In genomic region chr11:129999407-129999806, GRCh38 we compare ENCODE assay signal across 1 cellular context.
TF ChIP-seq lines count a peak whose summit lies in the region.

No MANE protein-coding gene starts in this region.

TF ChIP-seq in HepG2, 621 proteins besides CTCF, POLR2A, EP300 and RAD21 (continued from another document and continues in another):
- TF ChIP-seq TRIM22 (IDR thresholded peaks at IDR 0.05) (no peak), NCOA1 (CRISPR knock-in tag; IDR thresholded peaks at IDR 0.05) (no peak), KLF11 (CRISPR knock-in tag; IDR thresholded peaks at IDR 0.05) (no peak), FLYWCH1 (CRISPR knock-in tag; IDR thresholded peaks at IDR 0.05) (no peak), ETV6 (CRISPR knock-in tag; conservative IDR thresholded peaks at IDR 0.05) (no peak), RELA (CRISPR knock-in tag; IDR thresholded peaks at IDR 0.05) (no peak), SRSF9 (IDR thresholded peaks at IDR 0.05; ENCODE audit: borderline replicate concordance, insufficient read depth, low read depth, low read length, poor library complexity, severe bottlenecking) (no peak), SOX6 (IDR thresholded peaks at IDR 0.05) (no peak), SOX6 (CRISPR knock-in tag; IDR thresholded peaks at IDR 0.05) (peak; percentile 89), FOXM1 (CRISPR knock-in tag; IDR thresholded peaks at IDR 0.05) (no peak), ZNF790 (CRISPR knock-in tag; IDR thresholded peaks at IDR 0.05; ENCODE audit: borderline replicate concordance) (no peak), ZFP37 (CRISPR knock-in tag; IDR thresholded peaks at IDR 0.05; ENCODE audit: borderline replicate concordance) (no peak), ARNTL (CRISPR knock-in tag; IDR thresholded peaks at IDR 0.05) (no peak; the same call in 1 of the 2 replicates), BRCA1 (CRISPR knock-in tag; IDR thresholded peaks at IDR 0.05) (no peak), GATAD2A (CRISPR knock-in tag; IDR thresholded peaks at IDR 0.05) (peak; percentile 83), PAX8 (CRISPR knock-in tag; IDR thresholded peaks at IDR 0.05; ENCODE audit: borderline replicate concordance) (no peak), CSRNP2 (CRISPR knock-in tag; conservative IDR thresholded peaks at IDR 0.05; ENCODE audit: low read depth) (no peak), ZNF234 (CRISPR knock-in tag; conservative IDR thresholded peaks at IDR 0.05) (no peak), PLRG1 (conservative IDR thresholded peaks at IDR 0.05) (no peak), E2F5 (CRISPR knock-in tag; conservative IDR thresholded peaks at IDR 0.05) (no peak), ZNF329 (CRISPR knock-in tag; IDR thresholded peaks at IDR 0.05; ENCODE audit: low read depth) (no peak), ZC3H4 (CRISPR knock-in tag; IDR thresholded peaks at IDR 0.05; ENCODE audit: borderline replicate concordance) (no peak), FIP1L1 (IDR thresholded peaks at IDR 0.05; ENCODE audit: borderline replicate concordance, insufficient read depth, low read depth, low read length) (no peak), MAZ (IDR thresholded peaks at IDR 0.05; ENCODE audit: borderline replicate concordance, low read depth, low read length) (no peak), MAZ (CRISPR knock-in tag; IDR thresholded peaks at IDR 0.05; ENCODE audit: low read depth) (0 out of 2 replicates have a peak, but pooled peaks have one; percentile 16), ZBTB8A (CRISPR knock-in tag; IDR thresholded peaks at IDR 0.05; ENCODE audit: borderline replicate concordance, low read depth) (no peak), ATF4 (CRISPR knock-in tag; IDR thresholded peaks at IDR 0.05) (peak in 1 of 2 experiments; percentile 72; a peak in 2 of 4 replicates), ZNF777 (CRISPR knock-in tag; IDR thresholded peaks at IDR 0.05) (no peak), NFYB (CRISPR knock-in tag; IDR thresholded peaks at IDR 0.05) (no peak), MED8 (CRISPR knock-in tag; IDR thresholded peaks at IDR 0.05; ENCODE audit: insufficient replicate concordance) (no peak)
- TF ChIP-seq, protein P1, sequence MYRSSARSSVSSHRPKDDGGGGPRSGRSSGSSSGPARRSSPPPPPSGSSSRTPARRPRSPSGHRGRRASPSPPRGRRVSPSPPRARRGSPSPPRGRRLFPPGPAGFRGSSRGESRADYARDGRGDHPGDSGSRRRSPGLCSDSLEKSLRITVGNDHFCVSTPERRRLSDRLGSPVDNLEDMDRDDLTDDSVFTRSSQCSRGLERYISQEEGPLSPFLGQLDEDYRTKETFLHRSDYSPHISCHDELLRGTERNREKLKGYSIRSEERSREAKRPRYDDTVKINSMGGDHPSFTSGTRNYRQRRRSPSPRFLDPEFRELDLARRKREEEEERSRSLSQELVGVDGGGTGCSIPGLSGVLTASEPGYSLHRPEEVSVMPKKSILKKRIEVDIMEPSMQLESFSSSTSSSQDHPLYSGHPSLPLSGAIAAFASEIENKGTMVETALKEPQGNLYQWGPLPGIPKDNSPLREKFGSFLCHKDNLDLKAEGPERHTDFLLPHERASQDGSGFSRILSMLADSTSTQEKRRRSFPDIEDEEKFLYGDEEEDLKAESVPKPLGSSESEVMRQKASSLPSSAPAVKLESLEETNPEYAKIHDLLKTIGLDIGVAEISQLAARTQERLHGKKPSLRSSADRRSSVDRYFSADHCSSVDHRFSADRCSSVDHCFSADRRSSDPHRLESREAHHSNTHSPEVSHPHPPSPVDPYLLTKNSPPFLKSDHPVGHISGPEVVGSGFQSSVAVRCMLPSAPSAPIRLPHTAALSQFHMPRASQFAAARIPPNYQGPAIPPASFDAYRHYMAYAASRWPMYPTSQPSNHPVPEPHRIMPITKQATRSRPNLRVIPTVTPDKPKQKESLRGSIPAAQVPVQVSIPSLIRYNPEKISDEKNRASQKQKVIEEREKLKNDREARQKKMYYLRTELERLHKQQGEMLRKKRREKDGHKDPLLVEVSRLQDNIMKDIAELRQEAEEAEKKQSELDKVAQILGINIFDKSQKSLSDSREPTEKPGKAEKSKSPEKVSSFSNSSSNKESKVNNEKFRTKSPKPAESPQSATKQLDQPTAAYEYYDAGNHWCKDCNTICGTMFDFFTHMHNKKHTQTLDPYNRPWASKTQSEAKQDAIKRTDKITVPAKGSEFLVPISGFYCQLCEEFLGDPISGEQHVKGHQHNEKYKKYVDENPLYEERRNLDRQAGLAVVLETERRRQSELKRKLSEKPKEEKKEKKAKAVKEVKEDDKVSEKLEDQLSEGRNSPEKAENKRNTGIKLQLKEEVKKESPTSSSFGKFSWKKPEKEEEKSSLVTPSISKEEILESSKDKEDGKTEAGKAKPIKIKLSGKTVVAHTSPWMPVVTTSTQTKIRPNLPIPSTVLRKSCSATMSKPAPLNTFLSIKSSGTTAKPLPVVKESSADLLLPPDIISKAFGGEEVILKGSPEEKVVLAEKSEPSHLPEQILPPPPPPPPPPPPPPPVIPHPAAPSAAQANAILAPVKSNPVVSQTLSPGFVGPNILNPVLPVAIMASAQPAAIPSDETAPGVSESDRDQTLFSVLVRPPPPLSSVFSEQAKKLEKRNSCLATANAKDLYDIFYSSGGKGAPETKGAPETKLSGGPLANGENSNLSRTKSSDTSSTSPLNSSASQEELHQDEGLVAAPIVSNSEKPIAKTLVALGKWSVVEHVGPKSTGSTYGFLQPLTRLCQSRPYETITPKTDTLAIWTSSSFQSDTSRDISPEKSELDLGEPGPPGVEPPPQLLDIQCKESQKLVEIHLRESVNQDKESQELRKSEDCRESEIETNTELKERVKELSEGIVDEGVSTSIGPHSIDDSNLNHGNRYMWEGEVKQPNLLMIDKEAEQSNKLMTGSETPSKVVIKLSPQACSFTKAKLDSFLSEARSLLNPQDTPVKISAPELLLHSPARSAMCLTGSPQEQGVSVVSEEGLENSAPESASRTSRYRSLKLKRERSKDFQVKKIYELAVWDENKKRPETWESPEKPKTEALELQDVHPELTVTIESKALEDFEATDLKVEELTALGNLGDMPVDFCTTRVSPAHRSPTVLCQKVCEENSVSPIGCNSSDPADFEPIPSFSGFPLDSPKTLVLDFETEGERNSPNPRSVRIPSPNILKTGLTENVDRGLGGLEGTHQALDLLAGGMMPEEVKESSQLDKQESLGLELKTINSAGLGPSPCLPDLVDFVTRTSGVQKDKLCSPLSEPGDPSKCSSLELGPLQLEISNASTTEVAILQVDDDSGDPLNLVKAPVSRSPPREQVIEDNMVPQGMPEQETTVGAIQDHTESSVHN (CRISPR knock-in tag; IDR thresholded peaks at IDR 0.05), result no peak
- TF ChIP-seq, protein P2, sequence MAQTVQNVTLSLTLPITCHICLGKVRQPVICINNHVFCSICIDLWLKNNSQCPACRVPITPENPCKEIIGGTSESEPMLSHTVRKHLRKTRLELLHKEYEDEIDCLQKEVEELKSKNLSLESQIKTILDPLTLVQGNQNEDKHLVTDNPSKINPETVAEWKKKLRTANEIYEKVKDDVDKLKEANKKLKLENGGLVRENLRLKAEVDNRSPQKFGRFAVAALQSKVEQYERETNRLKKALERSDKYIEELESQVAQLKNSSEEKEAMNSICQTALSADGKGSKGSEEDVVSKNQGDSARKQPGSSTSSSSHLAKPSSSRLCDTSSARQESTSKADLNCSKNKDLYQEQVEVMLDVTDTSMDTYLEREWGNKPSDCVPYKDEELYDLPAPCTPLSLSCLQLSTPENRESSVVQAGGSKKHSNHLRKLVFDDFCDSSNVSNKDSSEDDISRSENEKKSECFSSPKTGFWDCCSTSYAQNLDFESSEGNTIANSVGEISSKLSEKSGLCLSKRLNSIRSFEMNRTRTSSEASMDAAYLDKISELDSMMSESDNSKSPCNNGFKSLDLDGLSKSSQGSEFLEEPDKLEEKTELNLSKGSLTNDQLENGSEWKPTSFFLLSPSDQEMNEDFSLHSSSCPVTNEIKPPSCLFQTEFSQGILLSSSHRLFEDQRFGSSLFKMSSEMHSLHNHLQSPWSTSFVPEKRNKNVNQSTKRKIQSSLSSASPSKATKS (CRISPR knock-in tag; IDR thresholded peaks at IDR 0.05), result no peak
- TF ChIP-seq, protein P3, sequence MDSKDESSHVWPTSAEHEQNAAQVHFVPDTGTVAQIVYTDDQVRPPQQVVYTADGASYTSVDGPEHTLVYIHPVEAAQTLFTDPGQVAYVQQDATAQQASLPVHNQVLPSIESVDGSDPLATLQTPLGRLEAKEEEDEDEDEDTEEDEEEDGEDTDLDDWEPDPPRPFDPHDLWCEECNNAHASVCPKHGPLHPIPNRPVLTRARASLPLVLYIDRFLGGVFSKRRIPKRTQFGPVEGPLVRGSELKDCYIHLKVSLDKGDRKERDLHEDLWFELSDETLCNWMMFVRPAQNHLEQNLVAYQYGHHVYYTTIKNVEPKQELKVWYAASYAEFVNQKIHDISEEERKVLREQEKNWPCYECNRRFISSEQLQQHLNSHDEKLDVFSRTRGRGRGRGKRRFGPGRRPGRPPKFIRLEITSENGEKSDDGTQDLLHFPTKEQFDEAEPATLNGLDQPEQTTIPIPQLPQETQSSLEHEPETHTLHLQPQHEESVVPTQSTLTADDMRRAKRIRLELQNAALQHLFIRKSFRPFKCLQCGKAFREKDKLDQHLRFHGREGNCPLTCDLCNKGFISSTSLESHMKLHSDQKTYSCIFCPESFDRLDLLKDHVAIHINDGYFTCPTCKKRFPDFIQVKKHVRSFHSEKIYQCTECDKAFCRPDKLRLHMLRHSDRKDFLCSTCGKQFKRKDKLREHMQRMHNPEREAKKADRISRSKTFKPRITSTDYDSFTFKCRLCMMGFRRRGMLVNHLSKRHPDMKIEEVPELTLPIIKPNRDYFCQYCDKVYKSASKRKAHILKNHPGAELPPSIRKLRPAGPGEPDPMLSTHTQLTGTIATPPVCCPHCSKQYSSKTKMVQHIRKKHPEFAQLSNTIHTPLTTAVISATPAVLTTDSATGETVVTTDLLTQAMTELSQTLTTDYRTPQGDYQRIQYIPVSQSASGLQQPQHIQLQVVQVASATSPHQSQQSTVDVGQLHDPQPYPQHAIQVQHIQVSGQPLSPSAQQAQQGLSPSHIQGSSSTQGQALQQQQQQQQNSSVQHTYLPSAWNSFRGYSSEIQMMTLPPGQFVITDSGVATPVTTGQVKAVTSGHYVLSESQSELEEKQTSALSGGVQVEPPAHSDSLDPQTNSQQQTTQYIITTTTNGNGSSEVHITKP (CRISPR knock-in tag; IDR thresholded peaks at IDR 0.05; ENCODE audit: low read depth), result peak; percentile 90
- TF ChIP-seq, protein P4, sequence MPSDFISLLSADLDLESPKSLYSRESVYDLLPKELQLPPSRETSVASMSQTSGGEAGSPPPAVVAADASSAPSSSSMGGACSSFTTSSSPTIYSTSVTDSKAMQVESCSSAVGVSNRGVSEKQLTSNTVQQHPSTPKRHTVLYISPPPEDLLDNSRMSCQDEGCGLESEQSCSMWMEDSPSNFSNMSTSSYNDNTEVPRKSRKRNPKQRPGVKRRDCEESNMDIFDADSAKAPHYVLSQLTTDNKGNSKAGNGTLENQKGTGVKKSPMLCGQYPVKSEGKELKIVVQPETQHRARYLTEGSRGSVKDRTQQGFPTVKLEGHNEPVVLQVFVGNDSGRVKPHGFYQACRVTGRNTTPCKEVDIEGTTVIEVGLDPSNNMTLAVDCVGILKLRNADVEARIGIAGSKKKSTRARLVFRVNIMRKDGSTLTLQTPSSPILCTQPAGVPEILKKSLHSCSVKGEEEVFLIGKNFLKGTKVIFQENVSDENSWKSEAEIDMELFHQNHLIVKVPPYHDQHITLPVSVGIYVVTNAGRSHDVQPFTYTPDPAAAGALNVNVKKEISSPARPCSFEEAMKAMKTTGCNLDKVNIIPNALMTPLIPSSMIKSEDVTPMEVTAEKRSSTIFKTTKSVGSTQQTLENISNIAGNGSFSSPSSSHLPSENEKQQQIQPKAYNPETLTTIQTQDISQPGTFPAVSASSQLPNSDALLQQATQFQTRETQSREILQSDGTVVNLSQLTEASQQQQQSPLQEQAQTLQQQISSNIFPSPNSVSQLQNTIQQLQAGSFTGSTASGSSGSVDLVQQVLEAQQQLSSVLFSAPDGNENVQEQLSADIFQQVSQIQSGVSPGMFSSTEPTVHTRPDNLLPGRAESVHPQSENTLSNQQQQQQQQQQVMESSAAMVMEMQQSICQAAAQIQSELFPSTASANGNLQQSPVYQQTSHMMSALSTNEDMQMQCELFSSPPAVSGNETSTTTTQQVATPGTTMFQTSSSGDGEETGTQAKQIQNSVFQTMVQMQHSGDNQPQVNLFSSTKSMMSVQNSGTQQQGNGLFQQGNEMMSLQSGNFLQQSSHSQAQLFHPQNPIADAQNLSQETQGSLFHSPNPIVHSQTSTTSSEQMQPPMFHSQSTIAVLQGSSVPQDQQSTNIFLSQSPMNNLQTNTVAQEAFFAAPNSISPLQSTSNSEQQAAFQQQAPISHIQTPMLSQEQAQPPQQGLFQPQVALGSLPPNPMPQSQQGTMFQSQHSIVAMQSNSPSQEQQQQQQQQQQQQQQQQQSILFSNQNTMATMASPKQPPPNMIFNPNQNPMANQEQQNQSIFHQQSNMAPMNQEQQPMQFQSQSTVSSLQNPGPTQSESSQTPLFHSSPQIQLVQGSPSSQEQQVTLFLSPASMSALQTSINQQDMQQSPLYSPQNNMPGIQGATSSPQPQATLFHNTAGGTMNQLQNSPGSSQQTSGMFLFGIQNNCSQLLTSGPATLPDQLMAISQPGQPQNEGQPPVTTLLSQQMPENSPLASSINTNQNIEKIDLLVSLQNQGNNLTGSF (CRISPR knock-in tag; IDR thresholded peaks at IDR 0.05), result no peak
